ENCODE assay signal across 23 cellular contexts in genomic region chr4:181176306-181176705, GRCh38.
"Had no signal": no experiment of that assay in that cellular context is flagged by ENCODE, and none has a peak within 500 bp of the region (broad histone marks: within the 10 kb centered on the region; RNA-seq: fewer than 3 reads in every experiment).

No MANE protein-coding gene starts in this region.

- H3K27me3 ChIP-seq: foreskin keratinocyte, hepatocyte, neural progenitor cell, right lobe of liver, upper lobe of left lung had no signal

- H3K4me1 ChIP-seq: foreskin keratinocyte, left ventricle myocardium inferior, right lobe of liver, upper lobe of left lung had no signal

- H3K27ac Mint-ChIP-seq: activated CD4-positive, alpha-beta T cell treated with anti-CD3 and anti-CD28 coated beads, Interleukin-2, amount 10 ng/mL, durations not matched to agents 7 days and 5 days; activated naive CD8-positive, alpha-beta T cell; activated T-cell treated with anti-CD3 and anti-CD28 coated beads, Interleukin-2, amount 50 U/mL, for 24 hours; activated T-helper 2 cell treated with anti-CD3 and anti-CD28 coated beads, Interferon-gamma antibody, Interleukin-2, Interleukin-4, amounts not matched to agents 10 μg/mL and 5 μg/mL and 100 μg/mL, durations not matched to agents 14 hours and 24 hours and 36 hours; naive thymus-derived CD8-positive, alpha-beta T cell; neural progenitor cell; stimulated activated naive B cell treated with anti-CD40 and anti-IgM and Interleukin-4, amounts not matched to agents 10 μg/mL and 1 μg/mL and 100 μg/mL, for 72 hours had no signal

- H3K27me3 Mint-ChIP-seq: activated CD4-positive, alpha-beta T cell treated with anti-CD3 and anti-CD28 coated beads, Interleukin-2, amount 10 ng/mL, durations not matched to agents 7 days and 5 days; activated naive CD8-positive, alpha-beta T cell; activated T-cell treated with anti-CD3 and anti-CD28 coated beads, Interleukin-2, amount 50 U/mL, for 24 hours; stimulated activated naive B cell treated with anti-CD40 and anti-IgM and Interleukin-4, amounts not matched to agents 10 μg/mL and 1 μg/mL and 100 μg/mL, for 72 hours had no signal

- H3K36me3 ChIP-seq: left ventricle myocardium inferior, neural progenitor cell, right lobe of liver, upper lobe of left lung had no signal

- H3K4me3 Mint-ChIP-seq: activated CD4-positive, alpha-beta T cell treated with anti-CD3 and anti-CD28 coated beads, Interleukin-2, amount 10 ng/mL, durations not matched to agents 7 days and 5 days; activated naive CD8-positive, alpha-beta T cell; activated T-cell treated with anti-CD3 and anti-CD28 coated beads, Interleukin-2, amount 50 U/mL, for 24 hours; naive thymus-derived CD8-positive, alpha-beta T cell; neural progenitor cell; stimulated activated naive B cell treated with anti-CD40 and anti-IgM and Interleukin-4, amounts not matched to agents 10 μg/mL and 1 μg/mL and 100 μg/mL, for 72 hours had no signal

- H2AFZ ChIP-seq: hepatocyte, neural progenitor cell had no signal

- H3K9me3 ChIP-seq: left ventricle myocardium inferior, right lobe of liver, upper lobe of left lung had no signal

- ATAC-seq: activated CD4-positive, CD25-positive, alpha-beta regulatory T cell treated with anti-CD3 and anti-CD28 coated beads, Interleukin-2, amount 50 U/mL, for 24 hours; foreskin keratinocyte; naive thymus-derived CD8-positive, alpha-beta T cell; right lobe of liver; stimulated activated naive B cell treated with anti-CD40 and anti-IgM and Interleukin-4, amounts not matched to agents 10 μg/mL and 1 μg/mL and 100 μg/mL, for 72 hours had no signal

- H3K79me2 ChIP-seq: hepatocyte had no signal

- H3K4me3 ChIP-seq: hepatocyte, left ventricle myocardium inferior, neural progenitor cell, right lobe of liver, upper lobe of left lung had no signal

- H3K36me3 Mint-ChIP-seq: activated naive CD8-positive, alpha-beta T cell; naive thymus-derived CD8-positive, alpha-beta T cell; neural progenitor cell; stimulated activated naive B cell treated with anti-CD40 and anti-IgM and Interleukin-4, amounts not matched to agents 10 μg/mL and 1 μg/mL and 100 μg/mL, for 72 hours had no signal

- H3K9ac ChIP-seq: neural progenitor cell had no signal

- H3K4me2 ChIP-seq: hepatocyte, neural progenitor cell had no signal

- H3K4me1 Mint-ChIP-seq: activated CD4-positive, alpha-beta T cell treated with anti-CD3 and anti-CD28 coated beads, Interleukin-2, amount 10 ng/mL, durations not matched to agents 7 days and 5 days; naive thymus-derived CD8-positive, alpha-beta T cell; stimulated activated naive B cell treated with anti-CD40 and anti-IgM and Interleukin-4, amounts not matched to agents 10 μg/mL and 1 μg/mL and 100 μg/mL, for 72 hours had no signal

- H3K27ac ChIP-seq: foreskin keratinocyte, hepatocyte, left ventricle myocardium inferior, neural progenitor cell, right lobe of liver, upper lobe of left lung, VCaP had no signal

- H3K9me3 Mint-ChIP-seq: activated CD4-positive, alpha-beta T cell treated with anti-CD3 and anti-CD28 coated beads, Interleukin-2, amount 10 ng/mL, durations not matched to agents 7 days and 5 days; activated T-cell treated with anti-CD3 and anti-CD28 coated beads, Interleukin-2, amount 50 U/mL, for 24 hours; activated T-helper 2 cell treated with anti-CD3 and anti-CD28 coated beads, Interferon-gamma antibody, Interleukin-2, Interleukin-4, amounts not matched to agents 10 μg/mL and 5 μg/mL and 100 μg/mL, durations not matched to agents 14 hours and 24 hours and 36 hours; stimulated activated naive B cell treated with anti-CD40 and anti-IgM and Interleukin-4, amounts not matched to agents 10 μg/mL and 1 μg/mL and 100 μg/mL, for 72 hours had no signal

- DNase-seq: activated CD4-positive, alpha-beta T cell treated with anti-CD3 and anti-CD28 coated beads, Interleukin-2, amount 10 ng/mL, durations not matched to agents 7 days and 5 days; activated CD8-positive, alpha-beta memory T cell treated with anti-CD3 and anti-CD28 coated beads for 24 hours; activated CD8-positive, alpha-beta memory T cell treated with anti-CD3 and anti-CD28 coated beads, Interleukin-2, amount 50 U/mL, for 4 hours; activated naive CD4-positive, alpha-beta T cell; activated T-cell treated with anti-CD3 and anti-CD28 coated beads, Interleukin-2, amount 50 U/mL, for 24 hours; cortex of kidney; glutamatergic neuron; left ventricle myocardium inferior; naive thymus-derived CD8-positive, alpha-beta T cell; posterior cingulate gyrus; right lobe of liver; small intestine; stimulated activated CD4-positive, alpha-beta T cell treated with anti-CD3 and anti-CD28 coated beads, Interleukin-2, amount 100 ng/mL, for 48 hours; stimulated activated CD8-positive, alpha-beta memory T cell treated with anti-CD3 and anti-CD28 coated beads, Interleukin-4, amount 100 ng/mL, for 48 hours; stimulated activated naive B cell treated with anti-CD40 and anti-IgM and Interleukin-4, amounts not matched to agents 10 μg/mL and 1 μg/mL and 100 μg/mL, for 72 hours; upper lobe of left lung had no signal
